Comparison of ENCODE assay signal across 8 cellular contexts in genomic region chr12:71639341-71639760, GRCh38. TPM values are rescaled to one million over a fixed set of nuclear protein-coding genes. Genes with fewer than 3 reads are reported as not detected.
DNase-seq lines count a peak whose midpoint lies in the region; ATAC-seq and TF ChIP-seq lines count a peak whose summit lies in the region.

No MANE protein-coding gene starts in this region.

- peak; percentile 34 to 43 for ATAC-seq in CD4-positive, CD25-positive, alpha-beta regulatory T cell (ENCODE audit: low read depth in 2 of 2)
- ATAC-seq in GM18867 (IDR thresholded peaks at IDR 0.05; ENCODE audit: unreplicated experiment): peak; percentile 59
- peak; percentile 83 for ATAC-seq in left ventricle myocardium superior

- no peak for DNase-seq in CD4-positive, CD25-positive, alpha-beta regulatory T cell
- DNase-seq in left ventricle myocardium superior (no peak), KBM-7 (no peak), activated gamma-delta T cell (lab: John Stamatoyannopoulos, UW) (no peak), GM03348 (ENCODE audit: low spot score) (no peak), NCI-H187 treated with DMSO at 0.1 percent for 48 hours (lab: John Stamatoyannopoulos, UW) (no peak)

- TF ChIP-seq CTCF in OCI-LY1 (IDR thresholded peaks at IDR 0.05; ENCODE audit: low read length): peak; percentile 56

- H3K27me3 ChIP-seq in CD4-positive, CD25-positive, alpha-beta regulatory T cell (ENCODE audit: control insufficient read depth, insufficient read depth, low read length): no peaks in the 10 kb centered on the region
- H3K27me3 ChIP-seq in OCI-LY1 (ENCODE audit: insufficient read depth, low read length): no peaks in the 10 kb centered on the region

- H3K9me3 ChIP-seq in CD4-positive, CD25-positive, alpha-beta regulatory T cell (ENCODE audit: control insufficient read depth in 2 of 2, low read length in 2 of 2): no peaks in the 10 kb centered on the region
- no peaks in the 10 kb centered on the region for H3K9me3 ChIP-seq in OCI-LY1 (ENCODE audit: low read length)

- in situ Hi-C loops in KBM-7 (cut with MboI; ENCODE audit: low pct_unique_long_range_greater_than_20kb, low sequenced_read_pairs): no loop called here

- peaks cover 79% of the 10 kb centered on the region for H3K36me3 ChIP-seq in CD4-positive, CD25-positive, alpha-beta regulatory T cell (ENCODE audit: control insufficient read depth, insufficient read depth, low read length)
- H3K36me3 ChIP-seq in OCI-LY1 (ENCODE audit: insufficient read depth, low read length): peaks cover 81% of the 10 kb centered on the region

- no peak overlapping the region for H2AFZ ChIP-seq in OCI-LY1 (ENCODE audit: low read length)

- peaks cover 4% of the 10 kb centered on the region; the same call in 1 of the 2 replicates for H3F3A ChIP-seq in OCI-LY1 (ENCODE audit: insufficient read depth, low read length)

- H3K9me2 ChIP-seq in OCI-LY1 (ENCODE audit: low read depth, low read length): no peaks in the 10 kb centered on the region

- peaks cover 10 to 45% (median 39%) of the 10 kb centered on the region in 4 donors for H3K4me1 Mint-ChIP-seq in CD4-positive, CD25-positive, alpha-beta regulatory T cell

- H3K4me3 Mint-ChIP-seq in CD4-positive, CD25-positive, alpha-beta regulatory T cell: no peak overlapping the region

- peak overlapping the region in 2 of 3 donors; percentile 37 to 62 for H3K27ac Mint-ChIP-seq in CD4-positive, CD25-positive, alpha-beta regulatory T cell

- H3K27ac ChIP-seq in CD4-positive, CD25-positive, alpha-beta regulatory T cell (ENCODE audit: insufficient read depth, low read length, poor library complexity, severe bottlenecking): no peak overlapping the region
- no peak overlapping the region for H3K27ac ChIP-seq in OCI-LY1 (ENCODE audit: low read depth, low read length, poor library complexity, severe bottlenecking)

- no peaks in the 10 kb centered on the region for H3K27me3 Mint-ChIP-seq in CD4-positive, CD25-positive, alpha-beta regulatory T cell

- H3K9me3 Mint-ChIP-seq in CD4-positive, CD25-positive, alpha-beta regulatory T cell: no peaks in the 10 kb centered on the region

- no peaks in the 10 kb centered on the region for H4K20me1 ChIP-seq in OCI-LY1 (ENCODE audit: insufficient read depth, low read length)

- peaks cover 46% of the 10 kb centered on the region for H3K36me3 Mint-ChIP-seq in CD4-positive, CD25-positive, alpha-beta regulatory T cell

- H3K4me3 ChIP-seq in CD4-positive, CD25-positive, alpha-beta regulatory T cell (ENCODE audit: low read depth, low read length): no peak overlapping the region
- no peak overlapping the region for H3K4me3 ChIP-seq in OCI-LY1 (ENCODE audit: low read depth, low read length, poor library complexity, severe bottlenecking)

- no peaks in the 10 kb centered on the region for H3K79me2 ChIP-seq in OCI-LY1 (ENCODE audit: insufficient read depth, low read length)

- H3K9ac ChIP-seq in OCI-LY1 (ENCODE audit: low read length): no peak overlapping the region

- H3K4me2 ChIP-seq in OCI-LY1 (ENCODE audit: low read length): no peak overlapping the region

- intact Hi-C loops in left ventricle myocardium superior (cut with micrococcal nuclease): loop anchor here (10.0 kb wide), 1 partner anchor 105 kb away; no protein-coding TSS in a partner anchor

- peaks cover 6% of the 10 kb centered on the region for H3K4me1 ChIP-seq in CD4-positive, CD25-positive, alpha-beta regulatory T cell (ENCODE audit: control insufficient read depth, insufficient read depth, low read length, poor library complexity, severe bottlenecking)
- no peaks in the 10 kb centered on the region for H3K4me1 ChIP-seq in OCI-LY1 (ENCODE audit: insufficient read depth, low read length, severe bottlenecking)

RNA-seq across cellular contexts. Expression of gene ZFC3H1, which starts 24.3 kb away (rescaled TPM):
- total RNA-seq in CD4-positive, CD25-positive, alpha-beta regulatory T cell: 155 TPM
- 10 to 100 TPM; 20.0 to 33.5 (median 25.5) TPM for polyA plus RNA-seq in CD4-positive, CD25-positive, alpha-beta regulatory T cell
- total RNA-seq in left ventricle myocardium superior: 15.3 TPM

RNA-seq across cellular contexts. Expression of gene THAP2, which starts 24.8 kb away (rescaled TPM):
- 25.0 TPM for total RNA-seq in CD4-positive, CD25-positive, alpha-beta regulatory T cell
- 10 to 100 TPM in 1 of 4 donors, 1 to 10 TPM in 3; 6.7 to 10.7 (median 7.8) TPM for polyA plus RNA-seq in CD4-positive, CD25-positive, alpha-beta regulatory T cell
- total RNA-seq in left ventricle myocardium superior: 10.7 TPM

RNA-seq across cellular contexts. Expression of gene TMEM19, which starts 46.5 kb away (rescaled TPM):
- 10.8 TPM for total RNA-seq in CD4-positive, CD25-positive, alpha-beta regulatory T cell
- 10 to 100 TPM; 23.7 to 33.3 (median 26.6) TPM for polyA plus RNA-seq in CD4-positive, CD25-positive, alpha-beta regulatory T cell
- total RNA-seq in left ventricle myocardium superior: 30.9 TPM
